In the genomic region with DNA sequence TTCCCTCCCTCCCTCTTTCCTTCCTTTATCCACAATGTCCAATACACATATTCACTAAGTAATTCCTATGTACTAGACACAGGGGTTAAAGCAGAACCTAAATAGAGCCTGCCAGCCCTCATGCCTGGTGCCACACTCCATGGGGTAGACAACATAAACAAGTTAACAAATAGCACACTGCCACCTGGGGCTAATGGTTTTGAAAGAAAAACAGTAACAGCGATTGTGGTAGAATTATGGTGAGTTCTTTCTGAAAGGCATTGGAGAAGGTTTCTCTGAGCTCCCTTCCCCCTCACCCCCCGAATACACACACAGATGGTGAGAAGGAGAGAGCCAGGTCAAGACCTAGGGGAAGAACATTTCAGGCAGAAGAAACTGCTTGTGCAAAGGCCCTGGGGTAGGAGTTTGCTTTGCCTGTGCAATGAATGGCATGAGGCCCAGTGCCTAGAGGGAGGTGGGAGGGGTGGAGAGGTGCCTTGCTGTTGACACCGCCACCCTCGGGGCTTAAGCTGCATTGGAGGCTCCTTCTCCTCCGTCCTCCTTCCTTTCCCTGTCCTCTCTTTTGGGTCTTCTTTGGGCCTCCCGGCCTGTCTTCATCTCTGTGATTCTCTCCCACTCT, we compare ENCODE assay signal across 21 cellular contexts.
DNase-seq lines count a peak whose midpoint lies in the region; ATAC-seq and FAIRE-seq lines count a peak whose summit lies in the region.
"Had no signal": no experiment of that assay in that cellular context is flagged by ENCODE, and none has a peak within 500 bp of the region (broad histone marks: within the 10 kb centered on the region; RNA-seq: fewer than 3 reads in every experiment).

No MANE protein-coding gene starts in this region.

- H3K27me3 ChIP-seq in mesenchymal stem cell (ENCODE audit: control insufficient read depth in 1 of 2, insufficient read depth in 1 of 2, low read length in 2 of 2) (peaks cover 18 to 40% of the 10 kb centered on the region in 2 experiments), GM23248 (replicated peaks; ENCODE audit: insufficient read depth) (peaks cover 23% of the 10 kb centered on the region)

- no peaks in the 10 kb centered on the region for H4K20me1 ChIP-seq in GM23248 (ENCODE audit: insufficient read depth)

- H4K8ac ChIP-seq in mesenchymal stem cell (ENCODE audit: low read length): no peak overlapping the region

- H3K9me3 ChIP-seq in mesenchymal stem cell (ENCODE audit: control insufficient read depth, low read length) (no peaks in the 10 kb centered on the region), GM23248 (ENCODE audit: low read depth) (no peaks in the 10 kb centered on the region)
- H3K9me3 ChIP-seq: heart right ventricle, lower lobe of right lung had no signal

- DNase-seq in HTR-8/SVneo (ENCODE audit: insufficient read length, low spot score): no peak
- peak; percentile 82 for DNase-seq in brain pericyte (ENCODE audit: low read depth, low spot score)
- no peak for DNase-seq in mesenchymal stem cell
- no peak for DNase-seq in Kasumi-1 (lab: John Stamatoyannopoulos, UW)
- no peak for DNase-seq in GM23248
- DNase-seq in NCI-H146 treated with DMSO at 0.1 percent for 48 hours (lab: John Stamatoyannopoulos, UW; ENCODE audit: unreplicated experiment): no peak
- DNase-seq: activated CD4-positive, alpha-beta T cell treated with anti-CD3 and anti-CD28 coated beads, Interleukin-2, amount 50 U/mL, for 1 hour; activated gamma-delta T cell treated with Interleukin-2 at 50 U/mL for 16 hours; CD4-positive, alpha-beta T cell; cerebellar nuclear complex; DMS53; heart right ventricle; immature natural killer cell; lower lobe of right lung; NCI-H1105; NCI-H526 treated with DMSO at 0.1 percent for 48 hours; SHP77 treated with DMSO at 0.1 percent for 48 hours; stimulated activated naive B cell treated with anti-CD40 and anti-IgM and Interleukin-4, amounts not matched to agents 10 μg/mL and 1 μg/mL and 100 μg/mL, for 72 hours; T-cell had no signal

- no peak overlapping the region for H3K4ac ChIP-seq in mesenchymal stem cell (ENCODE audit: low read depth in 1 of 2, low read length in 2 of 2)

- ATAC-seq in activated CD4-positive, CD25-positive, alpha-beta regulatory T cell treated with anti-CD3 and anti-CD28 coated beads, Interleukin-2, amount 50 U/mL, for 24 hours: no peak
- ATAC-seq: lower lobe of right lung; stimulated activated naive B cell treated with anti-CD40 and anti-IgM and Interleukin-4, amounts not matched to agents 10 μg/mL and 1 μg/mL and 100 μg/mL, for 72 hours; T-cell had no signal

- H3K36me3 ChIP-seq in mesenchymal stem cell (ENCODE audit: control insufficient read depth in 1 of 2, insufficient read depth in 2 of 2, low read depth in 1 of 2, low read length in 2 of 2) (no peaks in the 10 kb centered on the region), GM23248 (ENCODE audit: low read depth) (no peaks in the 10 kb centered on the region)
- H3K36me3 ChIP-seq: heart right ventricle, lower lobe of right lung had no signal

- peak overlapping the region in 1 of 2 experiments; percentile 25 for H3K23ac ChIP-seq in mesenchymal stem cell (ENCODE audit: low read length in 2 of 2)

- no peaks in the 10 kb centered on the region for H3K79me2 ChIP-seq in GM23248 (ENCODE audit: insufficient read depth)

- H2BK12ac ChIP-seq in mesenchymal stem cell (ENCODE audit: low read length in 2 of 2): no peak overlapping the region

- H3K79me1 ChIP-seq in mesenchymal stem cell (replicated peaks; ENCODE audit: low read length, poor library complexity, severe bottlenecking): no peaks in the 10 kb centered on the region

- H3K4me3 ChIP-seq in mesenchymal stem cell (ENCODE audit: insufficient read depth in 1 of 2, low read depth in 1 of 2, low read length in 2 of 2) (no peak overlapping the region), GM23248 (no peak overlapping the region)
- H3K4me3 ChIP-seq: heart right ventricle, lower lobe of right lung had no signal

- H4K91ac ChIP-seq in mesenchymal stem cell (ENCODE audit: low read length): no peak overlapping the region

- H3K27ac ChIP-seq in mesenchymal stem cell (ENCODE audit: low read length, poor library complexity, severe bottlenecking) (peak overlapping the region; percentile 83), temporal lobe (ENCODE audit: low read depth, low read length) (peak overlapping the region; percentile 55), GM23248 (no peak overlapping the region)

- H2BK120ac ChIP-seq in mesenchymal stem cell (ENCODE audit: low read depth, low read length): no peak overlapping the region

- peak overlapping the region; percentile 95 for H2AK5ac ChIP-seq in mesenchymal stem cell (ENCODE audit: low read length, severe bottlenecking)

- H3K4me1 ChIP-seq in mesenchymal stem cell (ENCODE audit: control insufficient read depth, insufficient read depth, low read depth, low read length) (peaks cover 26% of the 10 kb centered on the region), GM23248 (ENCODE audit: insufficient read depth) (peaks cover 23% of the 10 kb centered on the region)

- no peaks in the 10 kb centered on the region for H3K9me2 ChIP-seq in GM23248 (ENCODE audit: insufficient read depth)

- no peak overlapping the region for H3K4me2 ChIP-seq in mesenchymal stem cell (ENCODE audit: low read length, poor library complexity, severe bottlenecking)
- H3K4me2 ChIP-seq in GM23248 (ENCODE audit: unreplicated experiment): no peak overlapping the region

- H3K9ac ChIP-seq in mesenchymal stem cell (ENCODE audit: low read length) (no peak overlapping the region), GM23248 (no peak overlapping the region)

- no peak overlapping the region for H2BK15ac ChIP-seq in mesenchymal stem cell (ENCODE audit: low read depth, poor library complexity, severe bottlenecking)

- H3F3A ChIP-seq in GM23248 (ENCODE audit: insufficient read depth): no peaks in the 10 kb centered on the region

- H2BK5ac ChIP-seq in mesenchymal stem cell (ENCODE audit: low read depth, low read length, poor library complexity, severe bottlenecking): no peak overlapping the region

- FAIRE-seq in HTR-8/SVneo (lab: Jason Lieb, UNC): peak; percentile 28

- WGBS in mesenchymal stem cell: 98% methylated on average over 4 of the region's 6 CpGs
- 95 to 96% methylated on average over 5 to 6 of the region's 6 CpGs for WGBS in GM23248 (ENCODE audit: low coverage in 1 of 2, low lambda C conversion rate in 2 of 2, missing lambda C conversion rate in 2 of 2), 2 experiments

- no peak overlapping the region for H3K18ac ChIP-seq in mesenchymal stem cell (ENCODE audit: low read depth in 1 of 2, low read length in 2 of 2)

- in situ Hi-C loops in GM23248 (cut with MboI): loop anchor here (10.0 kb wide), 1 partner anchor 63 kb away; no protein-coding TSS in a partner anchor

- H3K14ac ChIP-seq in mesenchymal stem cell (ENCODE audit: low read length in 2 of 2): no peak overlapping the region

- H2AFZ ChIP-seq in mesenchymal stem cell (ENCODE audit: low read depth, low read length) (no peak overlapping the region), GM23248 (no peak overlapping the region)
